In genomic region chr1:27427329-27427728, GRCh38 we compare ENCODE assay signal across 11 cellular contexts. TPM values are rescaled to one million over a fixed set of nuclear protein-coding genes. Genes with fewer than 3 reads are reported as not detected.
DNase-seq lines count a peak whose midpoint lies in the region; ATAC-seq lines count a peak whose summit lies in the region.
"Had no signal": no experiment of that assay in that cellular context is flagged by ENCODE, and none has a peak within 500 bp of the region (broad histone marks: within the 10 kb centered on the region; RNA-seq: fewer than 3 reads in every experiment).

No MANE protein-coding gene starts in this region.

- H3K27me3 Mint-ChIP-seq in activated T-helper 17 cell treated with anti-CD3 and anti-CD28 coated beads, Interleukin-2, amount 50 U/mL, for 72 hours = no peaks in the 10 kb centered on the region

- H3K4me1 Mint-ChIP-seq in activated T-helper 17 cell treated with anti-CD3 and anti-CD28 coated beads, Interleukin-2, amount 50 U/mL, for 72 hours = peaks cover 29% of the 10 kb centered on the region

- peak; percentile 53 for DNase-seq in NCI-H82 (lab: John Stamatoyannopoulos, UW)
- no peak for DNase-seq in NCI-H82 treated with DMSO at 0.1 percent for 48 hours (lab: John Stamatoyannopoulos, UW; ENCODE audit: unreplicated experiment)
- DNase-seq in medulla oblongata (ENCODE audit: extremely low spot score) = peak; percentile 79
- DNase-seq in substantia nigra (lab: John Stamatoyannopoulos, UW) = peak in 12 of 49 donors; percentile 14 to 51 (median 27)
- no peak for DNase-seq in NCI-H524 (lab: John Stamatoyannopoulos, UW)
- no peak for DNase-seq in ureter (ENCODE audit: low spot score)
- DNase-seq: 8988T, NCI-H774 had no signal

- peaks cover 59% of the 10 kb centered on the region for H3K36me3 Mint-ChIP-seq in activated T-helper 17 cell treated with anti-CD3 and anti-CD28 coated beads, Interleukin-2, amount 50 U/mL, for 72 hours (ENCODE audit: low read depth)

- H3K4me3 Mint-ChIP-seq in activated T-helper 17 cell treated with anti-CD3 and anti-CD28 coated beads, Interleukin-2, amount 50 U/mL, for 72 hours = peak overlapping the region; percentile 83

- peak overlapping the region; percentile 20 for H3K27ac Mint-ChIP-seq in activated T-helper 17 cell treated with anti-CD3 and anti-CD28 coated beads, Interleukin-2, amount 50 U/mL, for 72 hours

- no peak for ATAC-seq in activated T-helper 17 cell treated with anti-CD3 and anti-CD28 coated beads, Interleukin-2, amount 50 U/mL, for 72 hours (replicated peaks)
- ATAC-seq in GM19467 (IDR thresholded peaks at IDR 0.05; ENCODE audit: unreplicated experiment) = no peak

- H3K27ac ChIP-seq in substantia nigra (ENCODE audit: low read depth, low read length, poor library complexity, severe bottlenecking) = peak overlapping the region; percentile 88

- no peaks in the 10 kb centered on the region for H3K9me3 Mint-ChIP-seq in activated T-helper 17 cell treated with anti-CD3 and anti-CD28 coated beads, Interleukin-2, amount 50 U/mL, for 72 hours

RNA-seq across cellular contexts. Expression of gene GPR3, which starts 34.9 kb away (rescaled TPM):
- under 1 TPM; 0.26 to 0.42 TPM for total RNA-seq in activated T-helper 17 cell treated with anti-CD3 and anti-CD28 coated beads, Interleukin-2, amount 50 U/mL, for 72 hours
- total RNA-seq in ureter = 0.47 TPM

RNA-seq across cellular contexts. Expression of gene CD164L2, which starts 44.2 kb away (rescaled TPM):
- total RNA-seq in activated T-helper 17 cell treated with anti-CD3 and anti-CD28 coated beads, Interleukin-2, amount 50 U/mL, for 72 hours = not detected
- not detected for total RNA-seq in ureter
- total RNA-seq: HT1080 had no signal

RNA-seq across cellular contexts. Expression of gene FCN3, which starts 52.7 kb away (rescaled TPM):
- not detected for total RNA-seq in activated T-helper 17 cell treated with anti-CD3 and anti-CD28 coated beads, Interleukin-2, amount 50 U/mL, for 72 hours
- total RNA-seq in ureter = 2.1 TPM
- total RNA-seq: HT1080 had no signal

Comparison
In these comparisons a context has a peak if more than half of its experiments do, and no peak if none do; other contexts are left out.
1. DNase-seq: peak in NCI-H82 (single experiment) and medulla oblongata (single experiment); none in NCI-H82 treated with DMSO at 0.1 percent for 48 hours (single experiment), NCI-H524 (0 of 2) and ureter (single experiment).